Comparison of ENCODE assay signal across 8 cellular contexts in genomic region chr9:126397056-126397455, GRCh38.
DNase-seq lines count a peak whose midpoint lies in the region; ATAC-seq and TF ChIP-seq lines count a peak whose summit lies in the region.

No MANE protein-coding gene starts in this region.

- peak; percentile 59 for ATAC-seq in GM21360 (IDR thresholded peaks at IDR 0.05; ENCODE audit: unreplicated experiment)

- H3K4me3 Mint-ChIP-seq in progenitor cell of endocrine pancreas (ENCODE audit: low read depth), result no peak overlapping the region

- no peak for DNase-seq in AG10803 (ENCODE audit: low read depth)
- peak; percentile 97 for DNase-seq in Jurkat, Clone E6-1 (ENCODE audit: low read depth, low spot score)
- peak; percentile 65 for DNase-seq in activated T-cell treated with anti-CD3 and anti-CD28 coated beads for 48 hours (ENCODE audit: low read depth)
- DNase-seq in progenitor cell of endocrine pancreas (ENCODE audit: low spot score, unreplicated experiment), result no peak
- no peak for DNase-seq in NCI-H226
- DNase-seq in ACHN, result no peak
- no peak for DNase-seq in NCI-H1417 (lab: John Stamatoyannopoulos, UW)

- in situ Hi-C loops in ACHN (cut with HindIII; ENCODE audit: low pct_ligation_motif_present, low pct_unique_long_range_greater_than_20kb, low sequenced_read_pairs), result no loop called here

- H3K4me3 ChIP-seq in AG10803 (ENCODE audit: low read length), result no peak overlapping the region
- H3K4me3 ChIP-seq in Jurkat, Clone E6-1 (ENCODE audit: low read length), result no peak overlapping the region

- no peaks in the 10 kb centered on the region for H3K9me3 Mint-ChIP-seq in progenitor cell of endocrine pancreas (ENCODE audit: low read depth)

- H3K27me3 Mint-ChIP-seq in progenitor cell of endocrine pancreas, result no peaks in the 10 kb centered on the region

- H3K4me1 Mint-ChIP-seq in progenitor cell of endocrine pancreas (ENCODE audit: low read depth), result no peaks in the 10 kb centered on the region

- TF ChIP-seq CTCF in AG10803 (conservative IDR thresholded peaks at IDR 0.05; ENCODE audit: low read length) (0 out of 2 replicates have a peak, but pooled peaks have one; percentile 5), progenitor cell of endocrine pancreas (IDR thresholded peaks at IDR 0.05; ENCODE audit: unreplicated experiment) (peak; percentile 37)

- H3K36me3 Mint-ChIP-seq in progenitor cell of endocrine pancreas (ENCODE audit: insufficient read depth), result peaks cover 10% of the 10 kb centered on the region

- no peak overlapping the region for H3K27ac Mint-ChIP-seq in progenitor cell of endocrine pancreas

Comparison
In these comparisons a context has a peak if more than half of its experiments do, and no peak if none do; other contexts are left out.
1. DNase-seq: peak in Jurkat, Clone E6-1 (single experiment) and activated T-cell treated with anti-CD3 and anti-CD28 coated beads for 48 hours (single experiment); none in AG10803 (single experiment), progenitor cell of endocrine pancreas (single experiment), NCI-H226 (single experiment), ACHN (single experiment) and NCI-H1417 (0 of 3).